1 cellular context compared by ENCODE assay signal in the genomic region with DNA sequence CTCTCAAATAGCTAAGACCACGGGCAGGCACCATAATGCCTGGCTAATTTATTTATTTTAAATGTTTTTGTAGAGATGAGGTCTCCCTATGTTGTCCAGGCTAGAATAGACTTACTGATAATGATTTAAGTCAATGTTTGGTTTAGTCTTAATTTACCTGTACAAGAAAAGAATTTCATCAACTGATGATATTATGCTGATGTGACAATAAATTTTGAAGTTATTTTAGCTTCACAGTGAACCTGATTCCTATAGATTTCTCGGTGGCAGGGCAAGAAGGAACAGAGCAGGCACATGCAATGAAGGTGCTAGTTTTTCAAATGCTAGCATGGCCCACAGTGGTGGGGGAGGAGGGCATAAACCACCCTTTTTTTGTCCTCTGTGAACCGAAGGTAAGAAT.
TF ChIP-seq lines count a peak whose summit lies in the region.

No MANE protein-coding gene starts in this region.

TF ChIP-seq in H1, 55 proteins besides CTCF, POLR2A, EP300 and RAD21:
- TF ChIP-seq CBX8 (IDR thresholded peaks at IDR 0.05; ENCODE audit: borderline replicate concordance, low read depth, low read length), result no peak
- TF ChIP-seq MAFK (IDR thresholded peaks at IDR 0.05; ENCODE audit: low read depth, low read length), result peak; percentile 68; the same call in 1 of the 2 replicates
